ENCODE assay signal across 1 cellular context in genomic region chr4:6282247-6282646, GRCh38.
TF ChIP-seq lines count a peak whose summit lies in the region.

No MANE protein-coding gene starts in this region.

TF ChIP-seq in GM23338, 12 proteins besides CTCF, POLR2A, EP300 and RAD21 (continued from another document):
- no peak for TF ChIP-seq ZNF462 (CRISPR knock-in tag; IDR thresholded peaks at IDR 0.05)
- TF ChIP-seq STAT1 (IDR thresholded peaks at IDR 0.05; ENCODE audit: unreplicated experiment) = no peak
- TF ChIP-seq ZNF331 (CRISPR knock-in tag; IDR thresholded peaks at IDR 0.05; ENCODE audit: low read depth) = no peak
- no peak for TF ChIP-seq ETS1 (IDR thresholded peaks at IDR 0.05)
- no peak for TF ChIP-seq EZH2 (IDR thresholded peaks at IDR 0.05; ENCODE audit: low read depth, unreplicated experiment)
- TF ChIP-seq NANOG (IDR thresholded peaks at IDR 0.05; ENCODE audit: borderline replicate concordance) = no peak
- TF ChIP-seq ZNF114 (CRISPR knock-in tag; IDR thresholded peaks at IDR 0.05) = no peak
- no peak for TF ChIP-seq EZH2phosphoT487 (IDR thresholded peaks at IDR 0.05; ENCODE audit: unreplicated experiment)
